ENCODE assay signal across 1 cellular context in genomic region chr3:197953325-197953724, GRCh38.
TF ChIP-seq lines count a peak whose summit lies in the region.

No MANE protein-coding gene starts in this region.

TF ChIP-seq in SK-N-SH, 30 proteins besides CTCF, POLR2A, EP300 and RAD21 (continued from another document):
- TF ChIP-seq, protein P1, sequence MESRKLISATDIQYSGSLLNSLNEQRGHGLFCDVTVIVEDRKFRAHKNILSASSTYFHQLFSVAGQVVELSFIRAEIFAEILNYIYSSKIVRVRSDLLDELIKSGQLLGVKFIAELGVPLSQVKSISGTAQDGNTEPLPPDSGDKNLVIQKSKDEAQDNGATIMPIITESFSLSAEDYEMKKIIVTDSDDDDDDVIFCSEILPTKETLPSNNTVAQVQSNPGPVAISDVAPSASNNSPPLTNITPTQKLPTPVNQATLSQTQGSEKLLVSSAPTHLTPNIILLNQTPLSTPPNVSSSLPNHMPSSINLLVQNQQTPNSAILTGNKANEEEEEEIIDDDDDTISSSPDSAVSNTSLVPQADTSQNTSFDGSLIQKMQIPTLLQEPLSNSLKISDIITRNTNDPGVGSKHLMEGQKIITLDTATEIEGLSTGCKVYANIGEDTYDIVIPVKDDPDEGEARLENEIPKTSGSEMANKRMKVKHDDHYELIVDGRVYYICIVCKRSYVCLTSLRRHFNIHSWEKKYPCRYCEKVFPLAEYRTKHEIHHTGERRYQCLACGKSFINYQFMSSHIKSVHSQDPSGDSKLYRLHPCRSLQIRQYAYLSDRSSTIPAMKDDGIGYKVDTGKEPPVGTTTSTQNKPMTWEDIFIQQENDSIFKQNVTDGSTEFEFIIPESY (IDR thresholded peaks at IDR 0.05; ENCODE audit: borderline replicate concordance, low read depth) = no peak
- TF ChIP-seq YY1 (IDR thresholded peaks at IDR 0.05; ENCODE audit: low read depth) (no peak), CHD2 (IDR thresholded peaks at IDR 0.05; ENCODE audit: low read length, partially characterized antibody) (no peak), RFX5 (IDR thresholded peaks at IDR 0.05; ENCODE audit: low read length) (no peak), RCOR1 (IDR thresholded peaks at IDR 0.05; ENCODE audit: low read length) (no peak), POLR2AphosphoS5 (IDR thresholded peaks at IDR 0.05; ENCODE audit: low read depth, low read length) (no peak), SIN3A (IDR thresholded peaks at IDR 0.05; ENCODE audit: borderline replicate concordance, low read depth, low read length) (no peak), FOXJ3 (CRISPR knock-in tag; IDR thresholded peaks at IDR 0.05) (no peak), USF1 (IDR thresholded peaks at IDR 0.05; ENCODE audit: borderline replicate concordance, low read depth) (no peak)
